ENCODE assay signal across 12 cellular contexts in the genomic region with DNA sequence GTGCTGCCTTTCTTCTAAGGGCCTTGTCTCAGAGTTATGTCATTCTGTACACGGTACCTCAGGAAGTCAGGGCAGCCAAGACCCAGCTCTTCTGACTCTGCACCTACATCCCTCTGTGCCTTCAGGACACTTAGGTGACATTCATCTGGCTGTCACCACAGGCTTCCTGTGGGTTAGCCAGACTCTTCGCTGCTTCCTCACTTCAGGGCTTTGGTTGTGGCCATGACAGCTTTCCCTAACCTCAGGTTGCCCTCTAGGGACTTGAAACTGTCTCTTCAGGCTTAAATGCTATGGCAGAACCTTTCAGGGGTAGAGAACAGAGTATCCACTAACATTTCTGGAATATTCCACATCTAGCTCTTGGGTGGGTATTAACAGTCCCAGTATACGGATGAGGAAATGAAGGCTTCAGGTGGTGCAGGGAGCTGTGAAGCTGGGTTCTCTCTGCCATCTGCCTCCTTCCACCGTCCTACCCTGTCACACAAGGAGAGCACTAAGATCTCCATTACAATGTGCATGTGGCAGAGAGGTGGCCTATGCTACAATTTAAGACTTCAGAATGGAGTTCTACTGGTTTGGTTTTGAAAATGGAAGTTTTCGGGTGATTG. TPM values are rescaled to one million over a fixed set of nuclear protein-coding genes. Genes with fewer than 3 reads are reported as not detected.
A peak's percentile ranks its signal among the peaks of the same experiment; 100 is the strongest.
DNase-seq lines count a peak whose midpoint lies in the region; ATAC-seq, FAIRE-seq and TF ChIP-seq lines count a peak whose summit lies in the region.
"Had no signal": no experiment of that assay in that cellular context is flagged by ENCODE, and none has a peak within 500 bp of the region (broad histone marks: within the 10 kb centered on the region; RNA-seq: fewer than 3 reads in every experiment).

No MANE protein-coding gene starts in this region.

- no peak overlapping the region for H3K4me2 ChIP-seq in IMR-90 (ENCODE audit: low read depth, low read length)

- H3K4me3 ChIP-seq in CD4-positive, alpha-beta memory T cell (ENCODE audit: low read length in 2 of 2), result no peak overlapping the region
- H3K4me3 ChIP-seq in IMR-90 (ENCODE audit: insufficient read depth, low read depth, low read length), result no peak overlapping the region

- peak; percentile 30; the same call in 1 of the 2 replicates for TF ChIP-seq RAD21 in IMR-90 (IDR thresholded peaks at IDR 0.05; ENCODE audit: low read length)

- H3K14ac ChIP-seq in IMR-90 (replicated peaks; ENCODE audit: low read depth, low read length), result no peak overlapping the region

- TF ChIP-seq CTCF in IMR-90 (conservative IDR thresholded peaks at IDR 0.05; ENCODE audit: low read depth, low read length), result peak; percentile 22; the same call in 1 of the 2 replicates

- no peak overlapping the region for H3K27ac ChIP-seq in CD4-positive, alpha-beta memory T cell (ENCODE audit: low read depth, low read length)
- H3K27ac ChIP-seq in IMR-90 (ENCODE audit: insufficient read depth, low read length), result no peak overlapping the region

- no peak overlapping the region for H3K4ac ChIP-seq in IMR-90 (ENCODE audit: low read depth, low read length)

- peaks cover 15% of the 10 kb centered on the region for H3K4me1 ChIP-seq in CD4-positive, alpha-beta memory T cell (ENCODE audit: insufficient read depth, low read length)
- no peaks in the 10 kb centered on the region for H3K4me1 ChIP-seq in IMR-90 (ENCODE audit: control insufficient read depth, insufficient read depth, low read length)

- no peaks in the 10 kb centered on the region for H3K27me3 ChIP-seq in CD4-positive, alpha-beta memory T cell (ENCODE audit: insufficient read depth, low read length)
- no peaks in the 10 kb centered on the region for H3K27me3 ChIP-seq in IMR-90 (ENCODE audit: control insufficient read depth, insufficient read depth, low read length)

- H4K91ac ChIP-seq in IMR-90 (ENCODE audit: insufficient read depth, low read depth, low read length), result no peak overlapping the region

- H2AFZ ChIP-seq in IMR-90 (replicated peaks; ENCODE audit: low read length, poor library complexity), result no peak overlapping the region

- ATAC-seq in IMR-90 (ENCODE audit: low read depth) (peak; percentile 38), esophagus mucosa (peak; percentile 28), HG03175 (IDR thresholded peaks at IDR 0.05; ENCODE audit: unreplicated experiment) (no peak), GM21737 (IDR thresholded peaks at IDR 0.05; ENCODE audit: unreplicated experiment) (no peak), GM18517 (IDR thresholded peaks at IDR 0.05; ENCODE audit: unreplicated experiment) (no peak)

- H3K27ac Mint-ChIP-seq in CD4-positive, alpha-beta memory T cell, result peak overlapping the region in 6 of 7 donors; percentile 10 to 80 (median 47)
- peak overlapping the region; percentile 60 for H3K27ac Mint-ChIP-seq in activated CD4-positive, alpha-beta T cell treated with anti-CD3 and anti-CD28 coated beads, Interleukin-2, amount 10 ng/mL, durations not matched to agents 24 days and 14 days

- no peak overlapping the region for H2AK9ac ChIP-seq in IMR-90 (replicated peaks; ENCODE audit: low read depth, low read length, poor library complexity)

- H3K79me1 ChIP-seq in IMR-90 (ENCODE audit: low read depth in 1 of 2, low read length in 2 of 2), result peaks cover 3 to 12% of the 10 kb centered on the region in 2 experiments; a peak in 3 of 4 replicates

- intact Hi-C loops in CD4-positive, alpha-beta memory T cell (cut with micrococcal nuclease), result loop anchor here (1.0 to 5.0 kb wide), 4 partner anchors 37 to 157 kb away; partner anchors contain the start of gene HDAC1
- intact Hi-C loops in IMR-90 (cut with micrococcal nuclease), result no loop called here
- intact Hi-C loops in activated CD4-positive, alpha-beta T cell treated with anti-CD3 and anti-CD28 coated beads, Interleukin-2, amount 10 ng/mL, durations not matched to agents 24 days and 14 days (cut with micrococcal nuclease), result loop anchor here (1.0 kb wide), 1 partner anchor 157 kb away; no protein-coding TSS in a partner anchor

- no peak for FAIRE-seq in frontal cortex (lab: Jason Lieb, UNC)

- no peaks in the 10 kb centered on the region for H3K9me3 ChIP-seq in CD4-positive, alpha-beta memory T cell (ENCODE audit: control insufficient read depth in 1 of 2, low read length in 2 of 2)
- H3K9me3 ChIP-seq in IMR-90 (ENCODE audit: control insufficient read depth, insufficient read depth, low read length), result no peaks in the 10 kb centered on the region

- no peak overlapping the region for H4K5ac ChIP-seq in IMR-90 (ENCODE audit: low read depth, low read length)

- no peak overlapping the region for H2BK20ac ChIP-seq in IMR-90 (ENCODE audit: low read depth, low read length)

- H3K56ac ChIP-seq in IMR-90 (ENCODE audit: extremely low read depth, insufficient read depth, low read length), result no peak overlapping the region

- POLR2A ChIA-PET in CD4-positive, alpha-beta memory T cell (lab: Charles Lee; ENCODE audit: partially characterized antibody), result interaction anchor here (0.9 to 2.5 kb wide), 22 partner anchors 13 to 264 kb away, joined by 3 to 26 read pairs (median 4); partner anchors contain the start of genes BSDC1, CCDC28B, KPNA6 and MARCKSL1
- POLR2A ChIA-PET in IMR-90 (lab: Charles Lee; ENCODE audit: unreplicated experiment), result no interaction called here

- H3K4me1 Mint-ChIP-seq in CD4-positive, alpha-beta memory T cell, result peaks cover 13 to 22% (median 20%) of the 10 kb centered on the region in 4 donors
- peaks cover 19% of the 10 kb centered on the region for H3K4me1 Mint-ChIP-seq in activated CD4-positive, alpha-beta T cell treated with anti-CD3 and anti-CD28 coated beads, Interleukin-2, amount 10 ng/mL, durations not matched to agents 24 days and 14 days

- peak; percentile 74 to 86 (median 77) for DNase-seq in CD4-positive, alpha-beta memory T cell
- DNase-seq in IMR-90 (no peak), frontal cortex (ENCODE audit: low spot score in 2 of 2) (no peak)
- DNase-seq in activated CD4-positive, alpha-beta T cell treated with anti-CD3 and anti-CD28 coated beads, Interleukin-2, amount 10 ng/mL, durations not matched to agents 24 days and 14 days, result peak; percentile 91
- DNase-seq: DMS79 treated with DMSO at 0.1 percent for 48 hours, GOT3, NCI-H1417 had no signal

- H2BK5ac ChIP-seq in IMR-90 (ENCODE audit: low read depth, low read length, poor library complexity, severe bottlenecking), result no peak overlapping the region

- H3K18ac ChIP-seq in IMR-90 (ENCODE audit: low read depth, low read length), result no peak overlapping the region

- no peak overlapping the region for H4K8ac ChIP-seq in IMR-90 (ENCODE audit: low read depth in 2 of 2, low read length in 2 of 2)

- no peak overlapping the region for H3K9ac ChIP-seq in IMR-90 (ENCODE audit: low read depth, low read length)

- no peak overlapping the region; the same call in 1 of the 2 replicates for H2AK5ac ChIP-seq in IMR-90 (ENCODE audit: low read depth, low read length)

- H2BK15ac ChIP-seq in IMR-90 (ENCODE audit: low read depth, low read length), result no peak overlapping the region

- in situ Hi-C loops in IMR-90 (cut with MboI; ENCODE audit: low sequenced_read_pairs), result no loop called here

- CTCF ChIA-PET in CD4-positive, alpha-beta memory T cell (lab: Charles Lee; ENCODE audit: partially characterized antibody), result interaction anchor here (0.7 to 5.0 kb wide), 25 partner anchors 9 to 217 kb away, joined by 3 to 87 read pairs (median 4); partner anchors contain the start of genes BSDC1, CCDC28B, FAM167B and MARCKSL1
- CTCF ChIA-PET in IMR-90 (lab: Yijun Ruan, JAX), result interaction anchor here (1.4 kb wide), 1 partner anchor 157 kb away, joined by 6 read pairs; no protein-coding TSS in a partner anchor

- dilution Hi-C loops in IMR-90 (cut with HindIII; ENCODE audit: low sequenced_read_pairs, unreplicated experiment), result no loop called here

- peaks cover 55% of the 10 kb centered on the region for H3K36me3 ChIP-seq in CD4-positive, alpha-beta memory T cell (ENCODE audit: insufficient read depth, low read length)
- peaks cover 59% of the 10 kb centered on the region for H3K36me3 ChIP-seq in IMR-90 (ENCODE audit: control insufficient read depth, insufficient read depth, low read length)

- H3K4me3 Mint-ChIP-seq in CD4-positive, alpha-beta memory T cell, result peak overlapping the region in 4 of 8 donors; percentile 5 to 36 (median 16)
- H3K4me3 Mint-ChIP-seq in activated CD4-positive, alpha-beta T cell treated with anti-CD3 and anti-CD28 coated beads, Interleukin-2, amount 10 ng/mL, durations not matched to agents 24 days and 14 days, result no peak overlapping the region

- peaks cover 14 to 64% of the 10 kb centered on the region in 2 donors for H3K36me3 Mint-ChIP-seq in CD4-positive, alpha-beta memory T cell
- H3K36me3 Mint-ChIP-seq in activated CD4-positive, alpha-beta T cell treated with anti-CD3 and anti-CD28 coated beads, Interleukin-2, amount 10 ng/mL, durations not matched to agents 24 days and 14 days (ENCODE audit: low read depth), result peaks cover 42% of the 10 kb centered on the region

- peak overlapping the region; percentile 20; the same call in 1 of the 2 replicates for H3K23ac ChIP-seq in IMR-90 (ENCODE audit: low read depth, low read length)

- BruUV-seq in IMR-90 (replicated peaks; lab: Mats Ljungman, UMichigan), result no TSS peak

- no peak for TF ChIP-seq POLR2A in IMR-90 (IDR thresholded peaks at IDR 0.05; ENCODE audit: low read depth, low read length)

- H2BK120ac ChIP-seq in IMR-90 (ENCODE audit: low read depth, low read length), result no peak overlapping the region

- WGBS in IMR-90 (ENCODE audit: extremely low coverage in 2 of 2, insufficient read length in 1 of 2), 2 experiments, result 100% methylated on average over 1 of the region's 5 CpGs; no CpG with 5 or more reads in 1 of the 2 experiments

- H4K20me1 ChIP-seq in IMR-90 (ENCODE audit: insufficient read depth, low read length), result peaks cover 4% of the 10 kb centered on the region; the same call in 1 of the 2 replicates

- H3K27me3 Mint-ChIP-seq in CD4-positive, alpha-beta memory T cell, result no peaks in the 10 kb centered on the region
- no peaks in the 10 kb centered on the region for H3K27me3 Mint-ChIP-seq in activated CD4-positive, alpha-beta T cell treated with anti-CD3 and anti-CD28 coated beads, Interleukin-2, amount 10 ng/mL, durations not matched to agents 24 days and 14 days

- H3K9me1 ChIP-seq in IMR-90 (ENCODE audit: insufficient read depth, low read length), result no peaks in the 10 kb centered on the region

- no peaks in the 10 kb centered on the region for H3K9me3 Mint-ChIP-seq in CD4-positive, alpha-beta memory T cell
- no peaks in the 10 kb centered on the region for H3K9me3 Mint-ChIP-seq in activated CD4-positive, alpha-beta T cell treated with anti-CD3 and anti-CD28 coated beads, Interleukin-2, amount 10 ng/mL, durations not matched to agents 24 days and 14 days

RNA-seq across cellular contexts. Expression of gene TSSK3, which starts 9.9 kb away (rescaled TPM):
- 1 to 10 TPM; 3.5 to 4.3 TPM for total RNA-seq in CD4-positive, alpha-beta memory T cell
- under 1 TPM in 1 of 2 donors, not detected in 1; 0.73 TPM for polyA plus RNA-seq in CD4-positive, alpha-beta memory T cell
- not detected in 2 replicates for total RNA-seq in IMR-90 (2012; rRNA removed)
- 0.24 and 0.96 TPM in 2 replicates for polyA plus RNA-seq in IMR-90 (2012; rRNA removed)
- 0.15 TPM in 1 of 2 replicates, not detected in the other for polyA plus RNA-seq in IMR-90 (2012; cell fraction: cytosol; rRNA removed)
- 1.7 and 2.9 TPM in 2 replicates for polyA plus RNA-seq in IMR-90 (2012; cell fraction: nucleus; rRNA removed; ENCODE audit: low replicate concordance)
- 1.0 and 2.3 TPM in 2 replicates for total RNA-seq in activated CD4-positive, alpha-beta T cell treated with anti-CD3 and anti-CD28 coated beads, Interleukin-2, amount 10 ng/mL, durations not matched to agents 24 days and 14 days
- total RNA-seq in esophagus mucosa, result 0.52 TPM
- total RNA-seq in frontal cortex, result 0.41 TPM
- polyA plus RNA-seq: neural cell had no signal

RNA-seq across cellular contexts. Expression of gene FAM229A, which starts 10.0 kb away (rescaled TPM):
- 10 to 100 TPM; 32.2 to 34.6 TPM for total RNA-seq in CD4-positive, alpha-beta memory T cell
- under 1 TPM in 1 of 2 donors, not detected in 1; 0.39 TPM for polyA plus RNA-seq in CD4-positive, alpha-beta memory T cell
- 0.28 and 0.36 TPM in 2 replicates for total RNA-seq in IMR-90 (2012; rRNA removed)
- polyA plus RNA-seq in IMR-90 (2012; rRNA removed), result 3.9 and 4.3 TPM in 2 replicates
- 0.64 and 1.4 TPM in 2 replicates for polyA plus RNA-seq in IMR-90 (2012; cell fraction: cytosol; rRNA removed)
- 73.8 and 94.1 TPM in 2 replicates for polyA plus RNA-seq in IMR-90 (2012; cell fraction: nucleus; rRNA removed; ENCODE audit: low replicate concordance)
- total RNA-seq in activated CD4-positive, alpha-beta T cell treated with anti-CD3 and anti-CD28 coated beads, Interleukin-2, amount 10 ng/mL, durations not matched to agents 24 days and 14 days, result 4.2 and 4.4 TPM in 2 replicates
- 2.3 TPM for total RNA-seq in esophagus mucosa
- total RNA-seq in frontal cortex, result 2.0 TPM

RNA-seq across cellular contexts. Expression of gene BSDC1, which starts 22.0 kb away (rescaled TPM):
- total RNA-seq in CD4-positive, alpha-beta memory T cell, result 100 to 1,000 TPM; 106 to 112 TPM
- polyA plus RNA-seq in CD4-positive, alpha-beta memory T cell, result 10 to 100 TPM; 29.7 to 46.3 TPM
- total RNA-seq in IMR-90 (2012; rRNA removed), result 50.8 and 60.4 TPM in 2 replicates
- 50.4 and 56.8 TPM in 2 replicates for polyA plus RNA-seq in IMR-90 (2012; rRNA removed)
- 31.5 and 48.4 TPM in 2 replicates for polyA plus RNA-seq in IMR-90 (2012; cell fraction: cytosol; rRNA removed)
- 81.3 and 110 TPM in 2 replicates for polyA plus RNA-seq in IMR-90 (2012; cell fraction: nucleus; rRNA removed; ENCODE audit: low replicate concordance)
- 44.8 and 49.5 TPM in 2 replicates for total RNA-seq in activated CD4-positive, alpha-beta T cell treated with anti-CD3 and anti-CD28 coated beads, Interleukin-2, amount 10 ng/mL, durations not matched to agents 24 days and 14 days
- total RNA-seq in esophagus mucosa, result 39.5 TPM
- total RNA-seq in frontal cortex, result 65.2 TPM

RNA-seq across cellular contexts. Expression of gene MARCKSL1, which starts 36.2 kb away (rescaled TPM):
- total RNA-seq in CD4-positive, alpha-beta memory T cell, result 10 to 100 TPM; 46.5 to 47.3 TPM
- 10 to 100 TPM; 74.5 to 75.9 TPM for polyA plus RNA-seq in CD4-positive, alpha-beta memory T cell
- total RNA-seq in IMR-90 (2012; rRNA removed) (34.7 and 37.5 TPM in 2 replicates), esophagus mucosa (10.8 TPM), frontal cortex (373 TPM)
- 199 and 218 TPM in 2 replicates for polyA plus RNA-seq in IMR-90 (2012; rRNA removed)
- 217 and 260 TPM in 2 replicates for polyA plus RNA-seq in IMR-90 (2012; cell fraction: cytosol; rRNA removed)
- polyA plus RNA-seq in IMR-90 (2012; cell fraction: nucleus; rRNA removed; ENCODE audit: low replicate concordance), result 68.1 and 74.1 TPM in 2 replicates
- 34.8 and 36.6 TPM in 2 replicates for total RNA-seq in activated CD4-positive, alpha-beta T cell treated with anti-CD3 and anti-CD28 coated beads, Interleukin-2, amount 10 ng/mL, durations not matched to agents 24 days and 14 days

Comparison
In these comparisons a context has a peak if more than half of its experiments do, and no peak if none do; other contexts are left out.
1. DNase-seq: peak in CD4-positive, alpha-beta memory T cell (5 of 5) and activated CD4-positive, alpha-beta T cell treated with anti-CD3 and anti-CD28 coated beads, Interleukin-2, amount 10 ng/mL, durations not matched to agents 24 days and 14 days (single experiment); none in IMR-90 (single experiment) and frontal cortex (0 of 2).
2. ATAC-seq: peak in IMR-90 (single experiment) and esophagus mucosa (single experiment); none in HG03175 (single experiment), GM21737 (single experiment) and GM18517 (single experiment).